8 cellular contexts compared by ENCODE assay signal in genomic region chr5:131496400-131496713, GRCh38.
DNase-seq lines count a peak whose midpoint lies in the region; ATAC-seq and TF ChIP-seq lines count a peak whose summit lies in the region.

No MANE protein-coding gene starts in this region.

- H3K4me3 ChIP-seq in mucosa of descending colon: no peak overlapping the region

- TF ChIP-seq CTCF in mucosa of descending colon (IDR thresholded peaks at IDR 0.05): no peak

- ATAC-seq in GM21576 (IDR thresholded peaks at IDR 0.05; ENCODE audit: unreplicated experiment) (peak; percentile 96), HG03521 (IDR thresholded peaks at IDR 0.05; ENCODE audit: unreplicated experiment) (peak; percentile 93), mucosa of descending colon (peak; percentile 55)

- H3K9me3 ChIP-seq in mucosa of descending colon: no peaks in the 10 kb centered on the region

- H3K36me3 ChIP-seq in mucosa of descending colon (ENCODE audit: low read depth): no peaks in the 10 kb centered on the region

- peaks cover 7% of the 10 kb centered on the region for H3K4me1 ChIP-seq in mucosa of descending colon (ENCODE audit: low read depth)

- peak; percentile 20 for DNase-seq in activated CD4-positive, alpha-beta T cell treated with anti-CD3 and anti-CD28 coated beads for 48 hours
- no peak for DNase-seq in activated CD4-positive, alpha-beta T cell treated with anti-CD3 and anti-CD28 coated beads, Interleukin-2, amount 50 U/mL, for 1 hour
- no peak for DNase-seq in mucosa of descending colon
- no peak for DNase-seq in mucosa of gallbladder (ENCODE audit: low spot score)
- DNase-seq in NCI-H2029 treated with DMSO at 0.1 percent for 48 hours (lab: John Stamatoyannopoulos, UW): no peak
- DNase-seq in stimulated activated CD4-positive, alpha-beta T cell treated with anti-CD3 and anti-CD28 coated beads, Interleukin-4, amount 100 ng/mL, for 4 hours: no peak

- intact Hi-C loops in mucosa of descending colon (cut with DNase I, micrococcal nuclease): no loop called here
